10 cellular contexts compared by ENCODE assay signal in the genomic region with DNA sequence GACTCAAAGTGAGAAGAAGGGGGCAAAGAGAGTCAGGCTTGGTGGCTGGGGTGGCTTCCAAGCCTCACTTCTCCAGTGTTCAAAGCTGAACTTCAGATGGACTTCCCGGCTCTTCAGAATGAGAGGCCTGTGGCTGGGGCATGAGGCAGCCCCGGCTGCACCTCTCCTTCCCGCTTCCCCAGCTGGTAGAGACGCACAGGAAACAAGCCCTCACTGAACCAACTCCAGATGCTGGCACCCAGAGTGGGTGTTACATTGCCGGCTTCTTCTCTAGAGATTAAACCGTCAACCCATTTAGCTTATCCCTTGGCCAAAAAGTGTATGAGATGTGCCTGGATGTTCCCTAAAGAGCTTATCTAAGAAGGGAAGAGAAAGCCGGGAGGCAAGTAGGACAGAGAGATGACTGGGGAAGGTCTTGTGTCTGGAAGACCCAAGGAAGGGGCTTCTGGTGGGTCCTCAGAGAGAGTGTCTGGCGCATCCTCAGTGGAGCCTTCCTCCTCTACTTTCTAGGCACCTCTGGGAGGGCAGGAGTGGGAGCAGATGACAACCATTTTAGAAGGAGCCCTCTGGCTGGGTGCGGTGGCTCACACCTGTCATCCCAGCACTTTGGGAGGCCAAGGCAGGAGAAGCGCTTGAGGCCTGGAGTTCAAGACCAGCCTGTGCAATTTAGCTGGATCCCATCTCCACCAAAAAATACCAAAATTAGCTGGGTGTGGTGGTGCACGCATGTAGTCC. TPM values are rescaled to one million over a fixed set of nuclear protein-coding genes. Genes with fewer than 3 reads are reported as not detected.
DNase-seq lines count a peak whose midpoint lies in the region; ATAC-seq and TF ChIP-seq lines count a peak whose summit lies in the region.
"Had no signal": no experiment of that assay in that cellular context is flagged by ENCODE, and none has a peak within 500 bp of the region (broad histone marks: within the 10 kb centered on the region; RNA-seq: fewer than 3 reads in every experiment).

No MANE protein-coding gene starts in this region.

- H3K36me3 ChIP-seq in hepatocyte (replicated peaks; ENCODE audit: insufficient read depth, low read depth) (no peaks in the 10 kb centered on the region), smooth muscle cell (ENCODE audit: low read depth) (no peaks in the 10 kb centered on the region)

- peaks cover 13% of the 10 kb centered on the region for H3K4me1 Mint-ChIP-seq in T-helper 17 cell

- H3K27me3 Mint-ChIP-seq in T-helper 17 cell, result peaks cover 7% of the 10 kb centered on the region

- peak; percentile 59 for DNase-seq in ELR (ENCODE audit: low read depth)
- no peak for DNase-seq in T-helper 17 cell
- no peak for DNase-seq in hepatocyte (ENCODE audit: low spot score)
- no peak for DNase-seq in smooth muscle cell (lab: John Stamatoyannopoulos, UW; ENCODE audit: unreplicated experiment)
- no peak for DNase-seq in hepatic stellate cell (ENCODE audit: low spot score)
- no peak for DNase-seq in RKO (ENCODE audit: low spot score)
- DNase-seq: activated effector memory CD4-positive, alpha-beta T cell treated with anti-CD3 and anti-CD28 coated beads, Interleukin-2, amount 50 U/mL, for 16 hours; foreskin keratinocyte had no signal

- TF ChIP-seq CTCF in hepatocyte (IDR thresholded peaks at IDR 0.05; ENCODE audit: poor library complexity) (no peak), smooth muscle cell (IDR thresholded peaks at IDR 0.05; ENCODE audit: borderline replicate concordance, insufficient read depth, poor library complexity, severe bottlenecking) (no peak)

- H3K79me2 ChIP-seq in hepatocyte, result no peaks in the 10 kb centered on the region
- no peaks in the 10 kb centered on the region for H3K79me2 ChIP-seq in smooth muscle cell (ENCODE audit: low read depth)

- no peak overlapping the region for H3K9ac ChIP-seq in smooth muscle cell (ENCODE audit: low read depth)

- H3K4me3 ChIP-seq in hepatocyte (no peak overlapping the region), smooth muscle cell (no peak overlapping the region)

- peak overlapping the region; percentile 19 for H3K27ac Mint-ChIP-seq in T-helper 17 cell

- H3K4me2 ChIP-seq in hepatocyte (peak overlapping the region; percentile 98), smooth muscle cell (no peak overlapping the region)

- H3K4me3 Mint-ChIP-seq in T-helper 17 cell, result peak overlapping the region; percentile 39

- H4K20me1 ChIP-seq in hepatocyte (ENCODE audit: insufficient read depth, poor library complexity, severe bottlenecking), result no peaks in the 10 kb centered on the region
- no peaks in the 10 kb centered on the region for H4K20me1 ChIP-seq in smooth muscle cell (ENCODE audit: low read depth)

- H3K9me2 ChIP-seq in hepatocyte (replicated peaks; ENCODE audit: insufficient read depth), result no peaks in the 10 kb centered on the region

- H3K36me3 Mint-ChIP-seq in T-helper 17 cell (ENCODE audit: low read depth), result no peaks in the 10 kb centered on the region

- 90% methylated on average over 11 of the region's 11 CpGs for WGBS in hepatocyte (ENCODE audit: low lambda C conversion rate, missing lambda C conversion rate)
- 89% methylated on average over 11 of the region's 11 CpGs for WGBS in smooth muscle cell (ENCODE audit: low lambda C conversion rate)

- H3K27me3 ChIP-seq in hepatocyte, result no peaks in the 10 kb centered on the region
- H3K27me3 ChIP-seq in smooth muscle cell (ENCODE audit: low read depth), result no peaks in the 10 kb centered on the region

- H3K27ac ChIP-seq in hepatocyte (peak overlapping the region; percentile 82), smooth muscle cell (ENCODE audit: low read depth) (peak overlapping the region; percentile 51)
- H3K27ac ChIP-seq: foreskin keratinocyte had no signal

- H2AFZ ChIP-seq in hepatocyte (no peak overlapping the region), smooth muscle cell (ENCODE audit: low read depth) (no peak overlapping the region)

- H3F3A ChIP-seq in smooth muscle cell (ENCODE audit: low read depth), result peaks cover 29% of the 10 kb centered on the region

- no peaks in the 10 kb centered on the region for H3K9me3 ChIP-seq in T-helper 17 cell (ENCODE audit: control insufficient read depth, low read length, poor library complexity, severe bottlenecking)
- H3K9me3 ChIP-seq in hepatocyte (ENCODE audit: low read depth), result no peaks in the 10 kb centered on the region
- H3K9me3 ChIP-seq in smooth muscle cell (replicated peaks; ENCODE audit: low read depth), result no peaks in the 10 kb centered on the region

- H3K4me1 ChIP-seq in hepatocyte (ENCODE audit: insufficient read depth), result peaks cover 29% of the 10 kb centered on the region
- H3K4me1 ChIP-seq in smooth muscle cell (ENCODE audit: low read depth), result peaks cover 7% of the 10 kb centered on the region
- H3K4me1 ChIP-seq: foreskin keratinocyte had no signal

- ATAC-seq in T-helper 17 cell (no peak), GM21529 (IDR thresholded peaks at IDR 0.05; ENCODE audit: unreplicated experiment) (no peak), HG03460 (IDR thresholded peaks at IDR 0.05; ENCODE audit: unreplicated experiment) (no peak)

RNA-seq across cellular contexts. Expression of a gene that starts 2.0 kb away (rescaled TPM):
- 1 to 10 TPM in 1 of 2 donors, under 1 TPM in 1; 0.39 to 1.6 TPM for total RNA-seq in T-helper 17 cell
- 3.7 and 8.1 TPM in 2 replicates for total RNA-seq in hepatocyte
- 19.7 and 28.0 TPM in 2 replicates for polyA plus RNA-seq in hepatocyte
- 2.4 and 6.4 TPM in 2 replicates for total RNA-seq in smooth muscle cell
- polyA plus RNA-seq in smooth muscle cell, result 8.4 and 20.8 TPM in 2 replicates

RNA-seq across cellular contexts. Expression of a gene that starts 28.2 kb away (rescaled TPM):
- 1,000 to 10,000 TPM in 1 of 2 donors, 100 to 1,000 TPM in 1; 776 to 1,091 TPM for total RNA-seq in T-helper 17 cell
- total RNA-seq in hepatocyte, result 302 and 388 TPM in 2 replicates
- polyA plus RNA-seq in hepatocyte, result 150 and 181 TPM in 2 replicates
- 519 and 630 TPM in 2 replicates for total RNA-seq in smooth muscle cell
- 224 and 247 TPM in 2 replicates for polyA plus RNA-seq in smooth muscle cell

RNA-seq across cellular contexts. Expression of a gene that starts 35.7 kb away (rescaled TPM):
- total RNA-seq in T-helper 17 cell (1 to 10 TPM in 1 of 2 donors, not detected in 1; 1.1 TPM), hepatocyte (not detected in 2 replicates), smooth muscle cell (not detected in 2 replicates)
- polyA plus RNA-seq in hepatocyte (0.39 TPM in 1 of 2 replicates, not detected in the other), smooth muscle cell (0.62 and 1.2 TPM in 2 replicates)
- total RNA-seq: foreskin keratinocyte had no signal

RNA-seq across cellular contexts. Expression of a gene that starts 43.3 kb away (rescaled TPM):
- total RNA-seq in T-helper 17 cell, result under 1 TPM; 0.25 to 0.70 TPM
- total RNA-seq in hepatocyte, result 1.0 and 3.0 TPM in 2 replicates
- polyA plus RNA-seq in hepatocyte, result 7.1 and 8.8 TPM in 2 replicates
- total RNA-seq in smooth muscle cell, result 14.6 and 19.0 TPM in 2 replicates
- polyA plus RNA-seq in smooth muscle cell, result 32.0 and 36.1 TPM in 2 replicates
